ENCODE assay signal across 17 cellular contexts in genomic region chr11:19646308-19646707, GRCh38.
DNase-seq lines count a peak whose midpoint lies in the region; ATAC-seq and TF ChIP-seq lines count a peak whose summit lies in the region.
"Had no signal": no experiment of that assay in that cellular context is flagged by ENCODE, and none has a peak within 500 bp of the region (broad histone marks: within the 10 kb centered on the region; RNA-seq: fewer than 3 reads in every experiment).

No MANE protein-coding gene starts in this region.

- H3K4me1 ChIP-seq in heart right ventricle = peaks cover 0 to 29% (median 14%) of the 10 kb centered on the region in 9 donors
- no peaks in the 10 kb centered on the region for H3K4me1 ChIP-seq in MM.1S (ENCODE audit: low read length)

- peak; percentile 41 for ATAC-seq in Right ventricle myocardium inferior
- peak in 6 of 8 donors; percentile 35 to 71 (median 56) for ATAC-seq in heart right ventricle
- ATAC-seq in HG02970 (IDR thresholded peaks at IDR 0.05; ENCODE audit: low FRiP score, unreplicated experiment) = no peak
- ATAC-seq: CD8-positive, alpha-beta T cell had no signal

- H3K27ac ChIP-seq in heart right ventricle (no peak overlapping the region), MM.1S (ENCODE audit: low read length) (no peak overlapping the region)
- H3K27ac ChIP-seq: BLaER1, SK-N-MC had no signal

- H3K27me3 ChIP-seq in heart right ventricle (no peaks in the 10 kb centered on the region), MM.1S (replicated peaks; ENCODE audit: insufficient read depth, low read length) (no peaks in the 10 kb centered on the region)
- H3K27me3 ChIP-seq: BLaER1 had no signal

- TF ChIP-seq CTCF in heart right ventricle (IDR thresholded peaks at IDR 0.05) (no peak), MM.1S (IDR thresholded peaks at IDR 0.05; ENCODE audit: low read length) (no peak)

- H4K20me1 ChIP-seq in MM.1S (ENCODE audit: insufficient read depth, low read length) = no peaks in the 10 kb centered on the region
- H4K20me1 ChIP-seq: BLaER1 had no signal

- no peak for DNase-seq in Right ventricle myocardium inferior (ENCODE audit: missing footprints)
- DNase-seq in cardiac septum (ENCODE audit: low spot score) = no peak
- peak; percentile 80 for DNase-seq in SW480 (ENCODE audit: low spot score)
- peak in 1 of 2 donors; percentile 36 for DNase-seq in heart right ventricle
- no peak for DNase-seq in MM.1S
- no peak for DNase-seq in medulla oblongata (ENCODE audit: extremely low spot score)
- no peak for DNase-seq in NCI-H2029 treated with DMSO at 0.1 percent for 48 hours (lab: John Stamatoyannopoulos, UW)
- DNase-seq: 8988T; CD8-positive, alpha-beta T cell; H9; Kasumi-1; NCI-H1417 treated with DMSO at 0.1 percent for 48 hours; NCI-H1930; NCI-H510A treated with DMSO at 0.1 percent for 48 hours had no signal

- no peak overlapping the region for H3K9ac ChIP-seq in MM.1S (ENCODE audit: low read length)
- H3K9ac ChIP-seq: BLaER1 had no signal

- H3K4me3 ChIP-seq in heart right ventricle (no peak overlapping the region), MM.1S (ENCODE audit: low read length) (no peak overlapping the region)
- H3K4me3 ChIP-seq: BLaER1, SK-N-MC had no signal

- H3K9me3 ChIP-seq in heart right ventricle (no peaks in the 10 kb centered on the region), MM.1S (replicated peaks; ENCODE audit: insufficient read depth, low read length) (no peaks in the 10 kb centered on the region)
- H3K9me3 ChIP-seq: BLaER1 had no signal

- H3K9me2 ChIP-seq in MM.1S (replicated peaks; ENCODE audit: insufficient read depth, low read length) = no peaks in the 10 kb centered on the region

- no peak overlapping the region for H3K4me2 ChIP-seq in MM.1S (ENCODE audit: low read depth, low read length)
- H3K4me2 ChIP-seq: BLaER1 had no signal

- H3K36me3 ChIP-seq in heart right ventricle (no peaks in the 10 kb centered on the region), MM.1S (replicated peaks; ENCODE audit: insufficient read depth, low read length) (no peaks in the 10 kb centered on the region)
- H3K36me3 ChIP-seq: BLaER1 had no signal

- intact Hi-C loops in Right ventricle myocardium inferior (cut with DNase I) = no loop called here
- intact Hi-C loops in cardiac septum (cut with DNase I) = no loop called here
- intact Hi-C loops in heart right ventricle (cut with DNase I) = no loop called here

- no peaks in the 10 kb centered on the region for H3F3A ChIP-seq in MM.1S (ENCODE audit: insufficient read depth, low read length)

- H3K79me2 ChIP-seq in MM.1S (ENCODE audit: low read length) = no peaks in the 10 kb centered on the region

- WGBS in heart right ventricle, 2 donors = 46 to 55% methylated on average over 1 of the region's 1 CpG

- H2AFZ ChIP-seq in MM.1S (ENCODE audit: low read length) = no peak overlapping the region
